In genomic region chr19:29941828-29942403, GRCh38 we compare ENCODE assay signal across 8 cellular contexts. TPM values are rescaled to one million over a fixed set of nuclear protein-coding genes. Genes with fewer than 3 reads are reported as not detected.
DNase-seq lines count a peak whose midpoint lies in the region; TF ChIP-seq lines count a peak whose summit lies in the region.

URI1 (plus strand) TSS chr19:29942239; CDS start chr19:29942548, 309 bp downstream.

- H3K4me2 ChIP-seq in SK-N-SH (peak within 1 kb of the TSS; percentile 98), osteoblast (ENCODE audit: insufficient read depth, low read length) (peak within 1 kb of the TSS; percentile 92)

- H4K20me1 ChIP-seq in SK-N-SH (ENCODE audit: insufficient read depth), result peaks cover 35% of the 10 kb centered on the region
- peaks cover 18% of the 10 kb centered on the region for H4K20me1 ChIP-seq in osteoblast (ENCODE audit: insufficient read depth, low read length)

- TF ChIP-seq CTCF in SK-N-SH (IDR thresholded peaks at IDR 0.05) (no peak), osteoblast (IDR thresholded peaks at IDR 0.05; ENCODE audit: extremely low read depth, low read depth, low read length) (no peak)

- H2AFZ ChIP-seq in SK-N-SH (ENCODE audit: low read depth) (peak within 1 kb of the TSS; percentile 96), osteoblast (ENCODE audit: low read length) (peak within 1 kb of the TSS; percentile 93)

- peaks cover 6% of the 10 kb centered on the region for H3K36me3 Mint-ChIP-seq in activated naive CD4-positive, alpha-beta T cell treated with anti-CD3 and anti-CD28 coated beads, Interleukin-2, amount 10 ng/mL, durations not matched to agents 7 days and 5 days

- peaks cover 5% of the 10 kb centered on the region for H3K27me3 Mint-ChIP-seq in activated naive CD4-positive, alpha-beta T cell treated with anti-CD3 and anti-CD28 coated beads, Interleukin-2, amount 10 ng/mL, durations not matched to agents 7 days and 5 days

- H3K27me3 ChIP-seq in SK-N-SH (ENCODE audit: insufficient read depth), result no peaks in the 10 kb centered on the region
- no peaks in the 10 kb centered on the region for H3K27me3 ChIP-seq in osteoblast (ENCODE audit: insufficient read depth, low read length)

- H3K9me3 ChIP-seq in SK-N-SH, result no peaks in the 10 kb centered on the region
- no peaks in the 10 kb centered on the region for H3K9me3 ChIP-seq in osteoblast (ENCODE audit: low read depth, low read length)

- H3F3A ChIP-seq in SK-N-SH (replicated peaks; ENCODE audit: insufficient read depth), result peaks cover 8% of the 10 kb centered on the region

- WGBS in SK-N-SH (ENCODE audit: low lambda C conversion rate), result 4% methylated on average over 15 of the region's 59 CpGs

- peak within 1 kb of the TSS; percentile 90 for H3K9ac ChIP-seq in SK-N-SH

- peak within 1 kb of the TSS; percentile 97 for H3K4me3 Mint-ChIP-seq in activated naive CD4-positive, alpha-beta T cell treated with anti-CD3 and anti-CD28 coated beads, Interleukin-2, amount 10 ng/mL, durations not matched to agents 7 days and 5 days

- H3K36me3 ChIP-seq in SK-N-SH (replicated peaks in 1 of 2; ENCODE audit: control insufficient read depth in 1 of 2, insufficient read depth in 2 of 2, low read length in 1 of 2), result no peaks in the 10 kb centered on the region
- H3K36me3 ChIP-seq in osteoblast (ENCODE audit: insufficient read depth, low read length), result no peaks in the 10 kb centered on the region

- H3K27ac ChIP-seq in SK-N-SH (ENCODE audit: low read depth in 2 of 2, low read length in 1 of 2) (peak within 1 kb of the TSS; percentile 43 to 78), osteoblast (ENCODE audit: low read depth, low read length) (peak within 1 kb of the TSS; percentile 63), temporal lobe (ENCODE audit: low read depth, low read length) (no peak within 1 kb of the TSS)

- peaks cover 4 to 6% of the 10 kb centered on the region in 2 experiments; a peak in 3 of 4 replicates for H3K4me1 ChIP-seq in SK-N-SH (ENCODE audit: control insufficient read depth in 1 of 2, insufficient read depth in 2 of 2, low read depth in 1 of 2, low read length in 1 of 2)
- peaks cover 31% of the 10 kb centered on the region for H3K4me1 ChIP-seq in osteoblast (ENCODE audit: insufficient read depth, low read length)

- H3K4me3 ChIP-seq in SK-N-SH (ENCODE audit: low read depth in 2 of 2, low read length in 1 of 2) (peak within 1 kb of the TSS; percentile 93), osteoblast (ENCODE audit: insufficient read depth, low read length) (peak within 1 kb of the TSS; percentile 97)

- no peak for TF ChIP-seq RAD21 in SK-N-SH (IDR thresholded peaks at IDR 0.05; ENCODE audit: low read length)

- POLR2A ChIA-PET in HEK293T (lab: Yijun Ruan, JAX), result interaction anchor here (0.6 to 1.5 kb wide), 10 partner anchors 9 to 104 kb away, joined by 3 to 6 read pairs (median 3); no protein-coding TSS in a partner anchor
- POLR2A ChIA-PET in SK-N-SH (lab: Yijun Ruan, JAX), result interaction anchor here (0.6 to 1.1 kb wide), 3 partner anchors 25 to 267 kb away, joined by 3 to 4 read pairs (median 3); no protein-coding TSS in a partner anchor

- peaks cover 10% of the 10 kb centered on the region for H3K9me3 Mint-ChIP-seq in activated naive CD4-positive, alpha-beta T cell treated with anti-CD3 and anti-CD28 coated beads, Interleukin-2, amount 10 ng/mL, durations not matched to agents 7 days and 5 days

- peak within 1 kb of the TSS; percentile 92 for H3K27ac Mint-ChIP-seq in activated naive CD4-positive, alpha-beta T cell treated with anti-CD3 and anti-CD28 coated beads, Interleukin-2, amount 10 ng/mL, durations not matched to agents 7 days and 5 days

- no peaks in the 10 kb centered on the region for H3K9me2 ChIP-seq in SK-N-SH

- DNase-seq in GM03348 (ENCODE audit: low spot score) (peak; percentile 98), HEK293T (ENCODE audit: extremely low spot score) (peak; percentile 98), NAMALWA (ENCODE audit: low spot score) (peak; percentile 88), SK-N-SH (peak; percentile 97), glomerular endothelial cell (ENCODE audit: extremely low read depth, low read depth, low spot score) (no peak), osteoblast (ENCODE audit: insufficient read length, low spot score, missing footprints) (peak; percentile 98)
- DNase-seq in activated naive CD4-positive, alpha-beta T cell treated with anti-CD3 and anti-CD28 coated beads, Interleukin-2, amount 10 ng/mL, durations not matched to agents 7 days and 5 days, result peak; percentile 93

- H3K4me1 Mint-ChIP-seq in activated naive CD4-positive, alpha-beta T cell treated with anti-CD3 and anti-CD28 coated beads, Interleukin-2, amount 10 ng/mL, durations not matched to agents 7 days and 5 days, result peaks cover 44% of the 10 kb centered on the region

- H3K79me2 ChIP-seq in SK-N-SH (ENCODE audit: insufficient read depth) (peaks cover 44% of the 10 kb centered on the region), osteoblast (ENCODE audit: insufficient read depth, low read length) (peaks cover 44% of the 10 kb centered on the region)

- CTCF ChIA-PET in HEK293T (lab: Yijun Ruan, JAX) (interaction anchor here (0.6 to 0.7 kb wide), 4 partner anchors 66 to 704 kb away, joined by 3 to 5 read pairs (median 4); no protein-coding TSS in a partner anchor), SK-N-SH (lab: Yijun Ruan, JAX) (interaction anchor here (0.6 to 1.8 kb wide), 9 partner anchors 9 to 724 kb away, joined by 3 to 8 read pairs (median 3); no protein-coding TSS in a partner anchor)
- CTCF ChIA-PET in activated naive CD4-positive, alpha-beta T cell treated with anti-CD3 and anti-CD28 coated beads, Interleukin-2, amount 10 ng/mL, durations not matched to agents 7 days and 5 days (lab: Charles Lee), result interaction anchor here (0.6 to 1.7 kb wide), 6 partner anchors 35 to 336 kb away, joined by 3 read pairs; partner anchors contain the start of gene POP4

- no peak for TF ChIP-seq EP300 in SK-N-SH (IDR thresholded peaks at IDR 0.05; ENCODE audit: borderline replicate concordance in 1 of 2, low read depth in 1 of 2, low read length in 1 of 2)

TF ChIP-seq in HEK293T, 16 proteins besides CTCF, POLR2A, EP300 and RAD21:
- TF ChIP-seq FOXM1 (IDR thresholded peaks at IDR 0.05; ENCODE audit: borderline replicate concordance) (0 out of 2 replicates have a peak, but pooled peaks have one; percentile 26), BHLHE40 (IDR thresholded peaks at IDR 0.05; ENCODE audit: borderline replicate concordance) (no peak), L3MBTL2 (conservative IDR thresholded peaks at IDR 0.05) (peak; percentile 88), ARNT (IDR thresholded peaks at IDR 0.05) (0 out of 2 replicates have a peak, but pooled peaks have one; percentile 49), FOXA1 (IDR thresholded peaks at IDR 0.05) (no peak)
TF ChIP-seq in HEK293T: peak in this region for 3.

TF ChIP-seq in SK-N-SH, 30 proteins besides CTCF, POLR2A, EP300 and RAD21 (continues in another document):
- TF ChIP-seq SIN3A (IDR thresholded peaks at IDR 0.05; ENCODE audit: borderline replicate concordance, low read depth, low read length), result no peak
- TF ChIP-seq CHD2 (IDR thresholded peaks at IDR 0.05; ENCODE audit: low read length, partially characterized antibody), result no peak
- no peak for TF ChIP-seq IRF3 (IDR thresholded peaks at IDR 0.05; ENCODE audit: low read depth, low read length)
- no peak for TF ChIP-seq PBX3 (IDR thresholded peaks at IDR 0.05)
- peak; percentile 71 for TF ChIP-seq NRF1 (IDR thresholded peaks at IDR 0.05; ENCODE audit: low read depth, low read length)
- TF ChIP-seq SMC3 (IDR thresholded peaks at IDR 0.05; ENCODE audit: low read depth, low read length), result 0 out of 2 replicates have a peak, but pooled peaks have one; percentile 0
- TF ChIP-seq TEAD4 (IDR thresholded peaks at IDR 0.05; ENCODE audit: borderline replicate concordance, insufficient read depth), result no peak
- TF ChIP-seq USF2 (IDR thresholded peaks at IDR 0.05; ENCODE audit: borderline replicate concordance, low read depth, low read length), result no peak
- no peak for TF ChIP-seq ELF1 (IDR thresholded peaks at IDR 0.05)
- TF ChIP-seq JUND (IDR thresholded peaks at IDR 0.05), result no peak
- peak; percentile 53; the same call in 1 of the 2 replicates for TF ChIP-seq POLR2AphosphoS5 (IDR thresholded peaks at IDR 0.05; ENCODE audit: low read depth, low read length)
- no peak for TF ChIP-seq GATA2 (CRISPR knock-in tag; IDR thresholded peaks at IDR 0.05)
- TF ChIP-seq RCOR1 (IDR thresholded peaks at IDR 0.05; ENCODE audit: low read length), result peak; percentile 12; the same call in 1 of the 2 replicates
- no peak for TF ChIP-seq FOSL2 (IDR thresholded peaks at IDR 0.05; ENCODE audit: borderline replicate concordance, low read depth)

RNA-seq across cellular contexts. Expression of gene URI1, which starts in this region (rescaled TPM):
- 32.4 and 36.9 TPM in 2 replicates for polyA plus RNA-seq in SK-N-SH (2012; rRNA removed)
- polyA plus RNA-seq in SK-N-SH (2012; cell fraction: cytosol; rRNA removed), result 45.9 and 65.9 TPM in 2 replicates
- 15.7 and 35.5 TPM in 2 replicates for polyA plus RNA-seq in SK-N-SH (2012; cell fraction: nucleus; rRNA removed)
- total RNA-seq in glomerular endothelial cell (24.1 and 25.6 TPM in 2 replicates), osteoblast (72.8 and 86.1 TPM in 2 replicates), temporal lobe (73.5 TPM)
